2 cellular contexts compared by ENCODE assay signal in the genomic region with DNA sequence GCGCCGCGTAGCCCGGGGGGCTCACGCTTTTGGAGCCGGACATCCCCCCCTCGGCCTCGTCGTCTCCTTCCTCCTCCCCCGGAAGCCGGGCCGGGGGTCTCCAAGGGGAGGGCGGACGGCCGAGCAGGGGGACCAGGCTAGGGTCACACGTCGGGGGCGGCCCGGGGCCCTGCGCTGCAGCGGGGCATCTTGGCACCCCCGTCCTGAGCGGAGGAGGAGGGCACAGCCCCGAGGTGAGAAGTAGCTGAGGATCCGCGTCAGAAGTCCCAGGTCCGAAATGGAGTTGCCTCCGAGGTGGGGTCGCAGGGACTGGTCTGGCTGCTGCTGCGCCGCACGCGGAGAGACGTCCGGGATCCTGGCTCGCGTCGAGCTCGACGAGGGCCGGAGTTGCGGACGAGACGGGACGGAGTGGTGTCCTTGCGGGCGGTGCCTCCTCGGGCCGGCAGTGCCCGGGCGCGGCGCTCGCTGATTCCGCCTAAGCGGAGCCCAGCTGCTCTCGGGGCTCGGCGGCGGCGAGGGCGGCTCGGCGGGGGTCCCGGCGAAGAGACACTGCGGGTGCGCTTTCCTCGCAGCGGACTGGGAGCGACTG.
TF ChIP-seq lines count a peak whose summit lies in the region.

TSS of gene ADCY5 (minus strand) at position 588 of the 589 bp plus-strand sequence. CDS start at position 43, 545 bp downstream.

TF ChIP-seq in GM23338, 12 proteins besides CTCF, POLR2A, EP300 and RAD21 (continued from another document):
- no peak for TF ChIP-seq ETS1 (IDR thresholded peaks at IDR 0.05)

TF ChIP-seq in WTC11, 78 proteins besides CTCF, POLR2A, EP300 and RAD21 (continued from another document):
- TF ChIP-seq USF1 (CRISPR knock-in tag; IDR thresholded peaks at IDR 0.05) (peak; percentile 55; the same call in 1 of the 2 replicates), IRF1 (CRISPR knock-in tag; IDR thresholded peaks at IDR 0.05) (peak; percentile 91), NFE2L1 (CRISPR knock-in tag; IDR thresholded peaks at IDR 0.05) (peak; percentile 60; the same call in 1 of the 2 replicates), ETV6 (CRISPR knock-in tag; IDR thresholded peaks at IDR 0.05) (0 out of 2 replicates have a peak, but pooled peaks have one; percentile 25), ZNF138 (CRISPR knock-in tag; conservative IDR thresholded peaks at IDR 0.05) (no peak; the same call in 1 of the 2 replicates), ESRRA (CRISPR knock-in tag; IDR thresholded peaks at IDR 0.05; ENCODE audit: borderline replicate concordance) (peak; percentile 63; the same call in 1 of the 2 replicates), TP53 (CRISPR knock-in tag; IDR thresholded peaks at IDR 0.05) (peak; percentile 91), SMAD3 (CRISPR knock-in tag; IDR thresholded peaks at IDR 0.05; ENCODE audit: borderline replicate concordance) (peak; percentile 88), RELA (CRISPR knock-in tag; IDR thresholded peaks at IDR 0.05; ENCODE audit: borderline replicate concordance) (peak; percentile 64; the same call in 1 of the 2 replicates), E2F4 (CRISPR knock-in tag; IDR thresholded peaks at IDR 0.05; ENCODE audit: borderline replicate concordance, low read depth) (no peak), NR2C2 (CRISPR knock-in tag; IDR thresholded peaks at IDR 0.05) (0 out of 2 replicates have a peak, but pooled peaks have one; percentile 38), E2F1 (CRISPR knock-in tag; IDR thresholded peaks at IDR 0.05) (peak; percentile 39; the same call in 1 of the 2 replicates), CREB1 (CRISPR knock-in tag; IDR thresholded peaks at IDR 0.05) (peak; percentile 76; the same call in 1 of the 2 replicates), MXD4 (CRISPR knock-in tag; IDR thresholded peaks at IDR 0.05; ENCODE audit: borderline replicate concordance) (no peak)
- TF ChIP-seq, protein P1, sequence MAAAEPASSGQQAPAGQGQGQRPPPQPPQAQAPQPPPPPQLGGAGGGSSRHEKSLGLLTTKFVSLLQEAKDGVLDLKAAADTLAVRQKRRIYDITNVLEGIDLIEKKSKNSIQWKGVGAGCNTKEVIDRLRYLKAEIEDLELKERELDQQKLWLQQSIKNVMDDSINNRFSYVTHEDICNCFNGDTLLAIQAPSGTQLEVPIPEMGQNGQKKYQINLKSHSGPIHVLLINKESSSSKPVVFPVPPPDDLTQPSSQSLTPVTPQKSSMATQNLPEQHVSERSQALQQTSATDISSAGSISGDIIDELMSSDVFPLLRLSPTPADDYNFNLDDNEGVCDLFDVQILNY (CRISPR knock-in tag; IDR thresholded peaks at IDR 0.05): 0 out of 2 replicates have a peak, but pooled peaks have one; percentile 45
- TF ChIP-seq, protein P2, sequence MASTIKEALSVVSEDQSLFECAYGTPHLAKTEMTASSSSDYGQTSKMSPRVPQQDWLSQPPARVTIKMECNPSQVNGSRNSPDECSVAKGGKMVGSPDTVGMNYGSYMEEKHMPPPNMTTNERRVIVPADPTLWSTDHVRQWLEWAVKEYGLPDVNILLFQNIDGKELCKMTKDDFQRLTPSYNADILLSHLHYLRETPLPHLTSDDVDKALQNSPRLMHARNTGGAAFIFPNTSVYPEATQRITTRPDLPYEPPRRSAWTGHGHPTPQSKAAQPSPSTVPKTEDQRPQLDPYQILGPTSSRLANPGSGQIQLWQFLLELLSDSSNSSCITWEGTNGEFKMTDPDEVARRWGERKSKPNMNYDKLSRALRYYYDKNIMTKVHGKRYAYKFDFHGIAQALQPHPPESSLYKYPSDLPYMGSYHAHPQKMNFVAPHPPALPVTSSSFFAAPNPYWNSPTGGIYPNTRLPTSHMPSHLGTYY (CRISPR knock-in tag; IDR thresholded peaks at IDR 0.05): no peak
- TF ChIP-seq, protein P3, sequence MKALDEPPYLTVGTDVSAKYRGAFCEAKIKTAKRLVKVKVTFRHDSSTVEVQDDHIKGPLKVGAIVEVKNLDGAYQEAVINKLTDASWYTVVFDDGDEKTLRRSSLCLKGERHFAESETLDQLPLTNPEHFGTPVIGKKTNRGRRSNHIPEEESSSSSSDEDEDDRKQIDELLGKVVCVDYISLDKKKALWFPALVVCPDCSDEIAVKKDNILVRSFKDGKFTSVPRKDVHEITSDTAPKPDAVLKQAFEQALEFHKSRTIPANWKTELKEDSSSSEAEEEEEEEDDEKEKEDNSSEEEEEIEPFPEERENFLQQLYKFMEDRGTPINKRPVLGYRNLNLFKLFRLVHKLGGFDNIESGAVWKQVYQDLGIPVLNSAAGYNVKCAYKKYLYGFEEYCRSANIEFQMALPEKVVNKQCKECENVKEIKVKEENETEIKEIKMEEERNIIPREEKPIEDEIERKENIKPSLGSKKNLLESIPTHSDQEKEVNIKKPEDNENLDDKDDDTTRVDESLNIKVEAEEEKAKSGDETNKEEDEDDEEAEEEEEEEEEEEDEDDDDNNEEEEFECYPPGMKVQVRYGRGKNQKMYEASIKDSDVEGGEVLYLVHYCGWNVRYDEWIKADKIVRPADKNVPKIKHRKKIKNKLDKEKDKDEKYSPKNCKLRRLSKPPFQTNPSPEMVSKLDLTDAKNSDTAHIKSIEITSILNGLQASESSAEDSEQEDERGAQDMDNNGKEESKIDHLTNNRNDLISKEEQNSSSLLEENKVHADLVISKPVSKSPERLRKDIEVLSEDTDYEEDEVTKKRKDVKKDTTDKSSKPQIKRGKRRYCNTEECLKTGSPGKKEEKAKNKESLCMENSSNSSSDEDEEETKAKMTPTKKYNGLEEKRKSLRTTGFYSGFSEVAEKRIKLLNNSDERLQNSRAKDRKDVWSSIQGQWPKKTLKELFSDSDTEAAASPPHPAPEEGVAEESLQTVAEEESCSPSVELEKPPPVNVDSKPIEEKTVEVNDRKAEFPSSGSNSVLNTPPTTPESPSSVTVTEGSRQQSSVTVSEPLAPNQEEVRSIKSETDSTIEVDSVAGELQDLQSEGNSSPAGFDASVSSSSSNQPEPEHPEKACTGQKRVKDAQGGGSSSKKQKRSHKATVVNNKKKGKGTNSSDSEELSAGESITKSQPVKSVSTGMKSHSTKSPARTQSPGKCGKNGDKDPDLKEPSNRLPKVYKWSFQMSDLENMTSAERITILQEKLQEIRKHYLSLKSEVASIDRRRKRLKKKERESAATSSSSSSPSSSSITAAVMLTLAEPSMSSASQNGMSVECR (CRISPR knock-in tag; IDR thresholded peaks at IDR 0.05; ENCODE audit: borderline replicate concordance): no peak
TF ChIP-seq in WTC11: peak in this region for 17.
